11 cellular contexts compared by ENCODE assay signal in genomic region chr6:3075522-3076113, GRCh38. TPM values are rescaled to one million over a fixed set of nuclear protein-coding genes. Genes with fewer than 3 reads are reported as not detected.
DNase-seq lines count a peak whose midpoint lies in the region; ATAC-seq and TF ChIP-seq lines count a peak whose summit lies in the region.
"Had no signal": no experiment of that assay in that cellular context is flagged by ENCODE, and none has a peak within 500 bp of the region (broad histone marks: within the 10 kb centered on the region; RNA-seq: fewer than 3 reads in every experiment).

No MANE protein-coding gene starts in this region.

- H4K20me1 ChIP-seq in MM.1S (ENCODE audit: insufficient read depth, low read length) = 0 out of 2 replicates have a peak, but pooled peaks cover 3% of the 10 kb centered on the region

- ATAC-seq in GM18498 (IDR thresholded peaks at IDR 0.05; ENCODE audit: unreplicated experiment) = no peak

- H3K4me3 ChIP-seq in MM.1S (ENCODE audit: low read length) = no peak overlapping the region
- H3K4me3 ChIP-seq: colonic mucosa had no signal

- H3K27me3 Mint-ChIP-seq in brain (no peaks in the 10 kb centered on the region), nephron (ENCODE audit: low read depth) (no peaks in the 10 kb centered on the region)

- H3K9me3 Mint-ChIP-seq in brain (peaks cover 0 to 3% (median 0%) of the 10 kb centered on the region in 5 experiments), nephron (no peaks in the 10 kb centered on the region)

- H3K9me3 ChIP-seq in MM.1S (replicated peaks; ENCODE audit: insufficient read depth, low read length) = no peaks in the 10 kb centered on the region
- H3K9me3 ChIP-seq: colonic mucosa had no signal

- TF ChIP-seq CTCF in MM.1S (IDR thresholded peaks at IDR 0.05; ENCODE audit: low read length) (no peak), brain (conservative IDR thresholded peaks at IDR 0.05) (no peak), nephron (IDR thresholded peaks at IDR 0.05; ENCODE audit: unreplicated experiment in 3 of 3) (no peak)

- H3K27ac ChIP-seq in MM.1S (ENCODE audit: low read length) = no peak overlapping the region
- H3K27ac ChIP-seq: colonic mucosa, parathyroid adenoma had no signal

- peaks cover 6% of the 10 kb centered on the region for H3K36me3 ChIP-seq in MM.1S (replicated peaks; ENCODE audit: insufficient read depth, low read length)

- H3K27ac Mint-ChIP-seq in brain = peak overlapping the region in 3 of 5 experiments; percentile 3 to 85 (median 54)
- peak overlapping the region; percentile 1 to 15 (median 13) for H3K27ac Mint-ChIP-seq in nephron

- peaks cover 44% of the 10 kb centered on the region for H3K36me3 Mint-ChIP-seq in brain
- H3K36me3 Mint-ChIP-seq in nephron (ENCODE audit: low read depth) = peaks cover 43% of the 10 kb centered on the region

- H3K9ac ChIP-seq in MM.1S (ENCODE audit: low read length) = no peak overlapping the region
- H3K9ac ChIP-seq: parathyroid adenoma had no signal

- no peak overlapping the region for H2AFZ ChIP-seq in MM.1S (ENCODE audit: low read length)
- H2AFZ ChIP-seq: parathyroid adenoma had no signal

- H3F3A ChIP-seq in MM.1S (ENCODE audit: insufficient read depth, low read length) = peaks cover 3% of the 10 kb centered on the region; the same call in 1 of the 2 replicates

- DNase-seq in ELR (ENCODE audit: low read depth) (peak; percentile 50), MM.1S (peak; percentile 16), occipital lobe (lab: John Stamatoyannopoulos, UW) (no peak), HEK293T (ENCODE audit: extremely low spot score) (no peak), NOMO-1 treated with dmso at 0.1 percent for 144 hours (lab: John Stamatoyannopoulos, UW; ENCODE audit: unreplicated experiment) (no peak)
- DNase-seq: colonic mucosa, NCI-H1436 treated with DMSO at 0.1 percent for 48 hours had no signal

- H3K4me1 Mint-ChIP-seq in brain = peaks cover 18% of the 10 kb centered on the region
- peaks cover 18% of the 10 kb centered on the region for H3K4me1 Mint-ChIP-seq in nephron

- H3K79me2 ChIP-seq in MM.1S (ENCODE audit: low read length) = peaks cover 66% of the 10 kb centered on the region

- no peaks in the 10 kb centered on the region for H3K27me3 ChIP-seq in MM.1S (replicated peaks; ENCODE audit: insufficient read depth, low read length)
- H3K27me3 ChIP-seq: colonic mucosa had no signal

- POLR2A ChIA-PET in HEK293T (lab: Yijun Ruan, JAX) = interaction anchor here (1.1 kb wide), 1 partner anchor 12 kb away, joined by 3 read pairs; no protein-coding TSS in a partner anchor

- H3K4me3 Mint-ChIP-seq in brain = peak overlapping the region in 2 of 5 experiments; percentile 30 to 50
- H3K4me3 Mint-ChIP-seq in nephron = no peak overlapping the region

- CTCF ChIA-PET in HEK293T (lab: Yijun Ruan, JAX) = interaction anchor here (0.6 to 0.7 kb wide), 2 partner anchors 10 to 186 kb away, joined by 3 read pairs; no protein-coding TSS in a partner anchor

- H3K9me2 ChIP-seq in MM.1S (replicated peaks; ENCODE audit: insufficient read depth, low read length) = no peaks in the 10 kb centered on the region

- peak overlapping the region; percentile 26; the same call in 1 of the 2 replicates for H3K4me2 ChIP-seq in MM.1S (ENCODE audit: low read depth, low read length)

- H3K4me1 ChIP-seq in MM.1S (ENCODE audit: low read length) = peaks cover 16% of the 10 kb centered on the region
- H3K4me1 ChIP-seq: colonic mucosa, parathyroid adenoma had no signal

TF ChIP-seq in HEK293T, 16 proteins besides CTCF, POLR2A, EP300 and RAD21:
- TF ChIP-seq HDGF (IDR thresholded peaks at IDR 0.05; ENCODE audit: borderline replicate concordance) (no peak), L3MBTL2 (conservative IDR thresholded peaks at IDR 0.05) (no peak)

RNA-seq across cellular contexts. Expression of gene RIPK1, which starts 7.3 kb away (rescaled TPM):
- polyA plus RNA-seq in brain (ENCODE audit: insufficient read depth, low read depth, low replicate concordance) = 10.8 TPM
- total RNA-seq in occipital lobe = 5.3 TPM

RNA-seq across cellular contexts. Expression of gene BPHL, which starts 42.9 kb away (rescaled TPM):
- 40.9 TPM for polyA plus RNA-seq in brain (ENCODE audit: insufficient read depth, low read depth, low replicate concordance)
- total RNA-seq in occipital lobe = 18.9 TPM

Comparison
In these comparisons a context has a peak if more than half of its experiments do, and no peak if none do; other contexts are left out.
1. DNase-seq: peak in ELR (single experiment) and MM.1S (single experiment); none in occipital lobe (single experiment), HEK293T (single experiment) and NOMO-1 treated with dmso at 0.1 percent for 144 hours (single experiment).